ENCODE assay signal across 17 cellular contexts in the genomic region with DNA sequence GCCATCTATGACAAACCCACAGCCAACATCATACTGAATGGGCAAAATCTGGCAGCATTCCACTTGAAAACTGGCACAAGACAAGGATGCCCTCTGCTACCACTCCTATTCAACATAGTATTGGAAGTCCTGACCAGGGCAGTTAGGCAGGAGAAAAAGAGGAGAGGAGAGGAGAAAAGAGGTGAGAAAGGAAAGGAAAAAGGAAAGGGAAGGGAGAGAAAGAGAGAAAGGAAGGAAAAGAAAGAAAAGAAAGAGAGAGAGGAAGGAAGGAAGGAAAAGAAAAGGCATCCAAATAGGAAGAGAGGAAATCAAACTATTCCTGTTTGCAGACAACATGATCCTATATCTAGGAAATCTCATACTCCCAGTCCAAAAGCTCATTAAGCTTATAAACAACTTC. TPM values are rescaled to one million over a fixed set of nuclear protein-coding genes. Genes with fewer than 3 reads are reported as not detected.
DNase-seq lines count a peak whose midpoint lies in the region; ATAC-seq, FAIRE-seq and TF ChIP-seq lines count a peak whose summit lies in the region.
"Had no signal": no experiment of that assay in that cellular context is flagged by ENCODE, and none has a peak within 500 bp of the region (broad histone marks: within the 10 kb centered on the region; RNA-seq: fewer than 3 reads in every experiment).

No MANE protein-coding gene starts in this region.

- no peaks in the 10 kb centered on the region for H3K27me3 Mint-ChIP-seq in activated T-cell treated with anti-CD3 and anti-CD28 coated beads, Interleukin-2, amount 50 U/mL, for 4 hours (ENCODE audit: low read depth)
- H3K27me3 Mint-ChIP-seq in endothelial cell (ENCODE audit: unreplicated experiment) = peaks cover 1% of the 10 kb centered on the region

- H3K4me3 Mint-ChIP-seq in activated T-cell treated with anti-CD3 and anti-CD28 coated beads, Interleukin-2, amount 50 U/mL, for 4 hours = peak overlapping the region; percentile 14
- peak overlapping the region; percentile 10 for H3K4me3 Mint-ChIP-seq in endothelial cell (ENCODE audit: unreplicated experiment)
- H3K4me3 Mint-ChIP-seq: CD8-positive, alpha-beta T cell had no signal

- no peak for ATAC-seq in activated T-cell treated with anti-CD3 and anti-CD28 coated beads, Interleukin-2, amount 50 U/mL, for 4 hours
- ATAC-seq: CD8-positive, alpha-beta T cell had no signal

- peaks cover 2% of the 10 kb centered on the region for H3K36me3 ChIP-seq in urinary bladder (ENCODE audit: insufficient read depth)

- H3K27ac ChIP-seq in urinary bladder (ENCODE audit: low read depth) = peak overlapping the region; percentile 45
- H3K27ac ChIP-seq: BLaER1 treated with 17β-estradiol and CSF1 and Interleukin-3, amounts not matched to agents 10 nM and 100 nM had no signal

- no peaks in the 10 kb centered on the region for H3K9me3 Mint-ChIP-seq in activated T-cell treated with anti-CD3 and anti-CD28 coated beads, Interleukin-2, amount 50 U/mL, for 4 hours
- H3K9me3 Mint-ChIP-seq in endothelial cell (ENCODE audit: unreplicated experiment) = no peaks in the 10 kb centered on the region
- H3K9me3 Mint-ChIP-seq: CD8-positive, alpha-beta T cell had no signal

- TF ChIP-seq POLR2A in GM12892 (IDR thresholded peaks at IDR 0.05; ENCODE audit: low read depth, low read length) = no peak

- TF ChIP-seq CTCF in endothelial cell (IDR thresholded peaks at IDR 0.05; ENCODE audit: unreplicated experiment) = no peak

- H3K36me3 Mint-ChIP-seq in activated T-cell treated with anti-CD3 and anti-CD28 coated beads, Interleukin-2, amount 50 U/mL, for 4 hours (ENCODE audit: insufficient read depth) = peaks cover 25% of the 10 kb centered on the region
- H3K36me3 Mint-ChIP-seq in endothelial cell (ENCODE audit: low read depth, unreplicated experiment) = peaks cover 10% of the 10 kb centered on the region

- DNase-seq in activated T-cell treated with anti-CD3 and anti-CD28 coated beads, Interleukin-2, amount 50 U/mL, for 4 hours = no peak
- DNase-seq in activated T-cell treated with anti-CD3 and anti-CD28 coated beads, Interleukin-2, amount 50 U/mL, for 1 hour = no peak
- DNase-seq in GM12892 (ENCODE audit: insufficient read length) (no peak), endothelial cell (ENCODE audit: low spot score) (no peak), HT-29 (ENCODE audit: low spot score) (no peak), GM03348 (ENCODE audit: low spot score) (no peak), NCI-H187 (lab: John Stamatoyannopoulos, UW) (no peak)
- DNase-seq: ACHN; CD8-positive, alpha-beta T cell; COR-L47; DND-41; GDM1; HCEC 1CT; IMR-90 had no signal

- H3K4me3 ChIP-seq in urinary bladder (ENCODE audit: low read depth, low read length) = no peak overlapping the region
- H3K4me3 ChIP-seq: BLaER1 treated with 17β-estradiol and CSF1 and Interleukin-3, amounts not matched to agents 10 nM and 100 nM had no signal

- H3K4me1 Mint-ChIP-seq in activated T-cell treated with anti-CD3 and anti-CD28 coated beads, Interleukin-2, amount 50 U/mL, for 4 hours (ENCODE audit: low read depth) = peaks cover 36% of the 10 kb centered on the region
- H3K4me1 Mint-ChIP-seq in endothelial cell (ENCODE audit: unreplicated experiment) = peaks cover 7% of the 10 kb centered on the region

- peak overlapping the region; percentile 62 for H3K27ac Mint-ChIP-seq in endothelial cell (ENCODE audit: unreplicated experiment)
- H3K27ac Mint-ChIP-seq: CD8-positive, alpha-beta T cell had no signal

- FAIRE-seq in GM12892 (lab: Jason Lieb, UNC) = peak; percentile 9

- peaks cover 2% of the 10 kb centered on the region for H3K4me1 ChIP-seq in urinary bladder (ENCODE audit: insufficient read depth)

RNA-seq across cellular contexts. Expression of a gene that starts 11.5 kb away (rescaled TPM):
- total RNA-seq in activated T-cell treated with anti-CD3 and anti-CD28 coated beads, Interleukin-2, amount 50 U/mL, for 4 hours = 10 to 100 TPM; 37.5 to 40.7 (median 38.3) TPM
- 128 TPM for polyA plus RNA-seq in GM12892 (2012; ENCODE audit: missing spikeins)
- total RNA-seq in endothelial cell (ENCODE audit: unreplicated experiment) (49.2 TPM), urinary bladder (101 TPM)
- 68.4 TPM for polyA plus RNA-seq in urinary bladder
- 21.6 and 26.0 TPM in 2 replicates for total RNA-seq in HT-29 (2014; rRNA removed; shearing (Covaris generic))

RNA-seq across cellular contexts. Expression of a gene that starts 12.3 kb away (rescaled TPM):
- total RNA-seq in activated T-cell treated with anti-CD3 and anti-CD28 coated beads, Interleukin-2, amount 50 U/mL, for 4 hours = not detected
- not detected for polyA plus RNA-seq in GM12892 (2012; ENCODE audit: missing spikeins)
- total RNA-seq in endothelial cell (ENCODE audit: unreplicated experiment) = not detected
- 0.26 TPM for total RNA-seq in urinary bladder
- polyA plus RNA-seq in urinary bladder = 0.25 TPM
- not detected in 2 replicates for total RNA-seq in HT-29 (2014; rRNA removed; shearing (Covaris generic))
- total RNA-seq: CD8-positive, alpha-beta T cell; H4; IMR-90 had no signal
